31 cellular contexts compared by ENCODE assay signal in the genomic region with DNA sequence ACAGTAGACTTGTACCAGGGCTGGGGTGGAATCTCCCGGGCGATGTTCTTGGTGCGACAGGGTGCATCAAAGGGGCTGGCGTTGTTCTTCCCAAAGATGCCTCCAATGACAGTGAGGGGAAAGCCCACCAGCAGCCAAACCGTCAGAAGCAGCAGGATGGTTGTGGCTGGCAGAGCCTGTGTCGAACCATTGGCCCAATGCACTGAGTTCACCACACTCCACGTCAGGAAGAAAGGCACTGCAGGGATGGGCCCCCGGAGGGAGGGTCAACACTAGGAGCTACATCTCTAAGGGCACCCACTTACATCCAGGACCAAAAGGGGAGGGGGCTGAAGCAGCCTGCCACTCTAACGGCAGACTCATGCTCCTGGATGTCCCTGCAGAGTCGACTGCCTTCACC. TPM values are rescaled to one million over a fixed set of nuclear protein-coding genes. Genes with fewer than 3 reads are reported as not detected.
DNase-seq lines count a peak whose midpoint lies in the region; ATAC-seq and TF ChIP-seq lines count a peak whose summit lies in the region.
"Had no signal": no experiment of that assay in that cellular context is flagged by ENCODE, and none has a peak within 500 bp of the region (broad histone marks: within the 10 kb centered on the region; RNA-seq: fewer than 3 reads in every experiment).

No MANE protein-coding gene starts in this region.

- peaks cover 67% of the 10 kb centered on the region for H3K4me1 Mint-ChIP-seq in activated T-cell treated with anti-CD3 and anti-CD28 coated beads, Interleukin-2, amount 50 U/mL, for 24 hours (ENCODE audit: low read depth)
- peaks cover 42 to 49% of the 10 kb centered on the region in 2 donors for H3K4me1 Mint-ChIP-seq in natural killer cell

- H3K27ac Mint-ChIP-seq in activated T-cell treated with anti-CD3 and anti-CD28 coated beads, Interleukin-2, amount 50 U/mL, for 24 hours = peak overlapping the region; percentile 63
- peak overlapping the region; percentile 83 to 97 for H3K27ac Mint-ChIP-seq in natural killer cell

- H3K9me3 Mint-ChIP-seq in activated T-cell treated with anti-CD3 and anti-CD28 coated beads, Interleukin-2, amount 50 U/mL, for 24 hours = no peaks in the 10 kb centered on the region
- H3K9me3 Mint-ChIP-seq in natural killer cell = no peaks in the 10 kb centered on the region

- TF ChIP-seq CTCF in natural killer cell (IDR thresholded peaks at IDR 0.05) (no peak), GM13977 (IDR thresholded peaks at IDR 0.05; ENCODE audit: extremely low read depth, insufficient read depth, missing control alignments) (no peak)

- no peak overlapping the region for H3K4me3 Mint-ChIP-seq in activated T-cell treated with anti-CD3 and anti-CD28 coated beads, Interleukin-2, amount 50 U/mL, for 24 hours
- no peak overlapping the region for H3K4me3 Mint-ChIP-seq in natural killer cell

- intact Hi-C loops in natural killer cell (cut with micrococcal nuclease) = no loop called here
- intact Hi-C loops in posterior vena cava (cut with DNase I) = no loop called here

- in situ Hi-C loops in GM13977 (cut with MboI; ENCODE audit: low pct_unique_long_range_greater_than_20kb, low sequenced_read_pairs, unreplicated experiment) = no loop called here

- no peaks in the 10 kb centered on the region for H3K27me3 Mint-ChIP-seq in activated T-cell treated with anti-CD3 and anti-CD28 coated beads, Interleukin-2, amount 50 U/mL, for 24 hours
- no peaks in the 10 kb centered on the region for H3K27me3 Mint-ChIP-seq in natural killer cell (ENCODE audit: low read depth in 2 of 2)

- peaks cover 81% of the 10 kb centered on the region for H3K36me3 Mint-ChIP-seq in activated T-cell treated with anti-CD3 and anti-CD28 coated beads, Interleukin-2, amount 50 U/mL, for 24 hours (ENCODE audit: low read depth)
- no peaks in the 10 kb centered on the region for H3K36me3 Mint-ChIP-seq in natural killer cell

- DNase-seq in activated T-cell treated with anti-CD3 and anti-CD28 coated beads, Interleukin-2, amount 50 U/mL, for 24 hours = no peak
- DNase-seq in activated T-cell treated with anti-CD3 and anti-CD28 coated beads, Interleukin-2, amount 50 U/mL, for 48 hours = no peak
- peak; percentile 0 for DNase-seq in NCI-H226
- DNase-seq in natural killer cell = no peak
- DNase-seq in posterior vena cava (ENCODE audit: low spot score) = peak; percentile 69
- DNase-seq in NCI-H526 treated with DMSO at 0.1 percent for 48 hours (lab: John Stamatoyannopoulos, UW) = no peak
- DNase-seq in GM13977 (ENCODE audit: low spot score) = no peak
- DNase-seq: COR-L47; EL; GDM1; HCEC 1CT; Kasumi-1; MV-4-11; NCI-H1105; NCI-H1436 treated with DMSO at 0.1 percent for 48 hours; NCI-H187 treated with DMSO at 0.1 percent for 48 hours; NCI-H2171 treated with DMSO at 0.1 percent for 48 hours; NCI-H446; NCI-H524 treated with DMSO at 0.1 percent for 48 hours; NCI-H82; NK-92 treated with Interleukin-12 subunit alpha and Interleukin-12 subunit beta, amount 100 ng/mL, for 24 hours; PC-9; SHP77 had no signal

- ATAC-seq in natural killer cell = no peak
- ATAC-seq in HG03378 (IDR thresholded peaks at IDR 0.05; ENCODE audit: unreplicated experiment) = no peak
- ATAC-seq: GM12878, K562 had no signal

RNA-seq across cellular contexts. Expression of gene IPO4, which starts 1.8 kb away (rescaled TPM):
- 10 to 100 TPM; 46.2 to 61.5 (median 51.9) TPM for total RNA-seq in natural killer cell
- 10 to 100 TPM; 24.9 to 30.6 TPM for total RNA-seq in posterior vena cava

RNA-seq across cellular contexts. Expression of gene TM9SF1, which starts 4.8 kb away (rescaled TPM):
- 10 to 100 TPM; 15.2 to 32.1 (median 28.7) TPM for total RNA-seq in natural killer cell
- total RNA-seq in posterior vena cava = 10 to 100 TPM; 30.1 to 35.2 TPM

RNA-seq across cellular contexts. Expression of gene TSSK4, which starts 15.1 kb away (rescaled TPM):
- total RNA-seq in natural killer cell (1 to 10 TPM; 1.3 to 2.9 (median 1.5) TPM), posterior vena cava (not detected)
- total RNA-seq: A172, GM12878, HT-29, K562, M059J, PC-9, RPMI7951, SK-MEL-5 had no signal

RNA-seq across cellular contexts. Expression of gene REC8, which starts 18.5 kb away (rescaled TPM):
- total RNA-seq in natural killer cell (100 to 1,000 TPM in 2 of 3 donors, 10 to 100 TPM in 1; 77.7 to 138 (median 103) TPM), posterior vena cava (1 to 10 TPM; 8.0 to 9.4 TPM)
- total RNA-seq: A172 had no signal

RNA-seq across cellular contexts. Expression of gene CHMP4A, which starts 22.9 kb away (rescaled TPM):
- total RNA-seq in natural killer cell (100 to 1,000 TPM; 105 to 118 (median 115) TPM), posterior vena cava (10 to 100 TPM; 41.8 to 42.7 TPM)

Comparison
In these comparisons a context has a peak if more than half of its experiments do, and no peak if none do; other contexts are left out.
1. DNase-seq: peak in NCI-H226 (single experiment) and posterior vena cava (single experiment); none in activated T-cell treated with anti-CD3 and anti-CD28 coated beads, Interleukin-2, amount 50 U/mL, for 24 hours (single experiment), activated T-cell treated with anti-CD3 and anti-CD28 coated beads, Interleukin-2, amount 50 U/mL, for 48 hours (0 of 2), natural killer cell (single experiment), NCI-H526 treated with DMSO at 0.1 percent for 48 hours (single experiment) and GM13977 (single experiment).